2 cellular contexts compared by ENCODE assay signal in genomic region chr3:150567328-150567727, GRCh38.
TF ChIP-seq lines count a peak whose summit lies in the region.

No MANE protein-coding gene starts in this region.

TF ChIP-seq in HCT116, 20 proteins besides CTCF, POLR2A, EP300 and RAD21:
- TF ChIP-seq SP1 (IDR thresholded peaks at IDR 0.05; ENCODE audit: low read depth) (no peak), FOSL1 (IDR thresholded peaks at IDR 0.05; ENCODE audit: low read depth) (no peak), EGR1 (IDR thresholded peaks at IDR 0.05; ENCODE audit: low read depth) (no peak), SRF (IDR thresholded peaks at IDR 0.05; ENCODE audit: low read depth) (no peak), MAX (IDR thresholded peaks at IDR 0.05) (no peak), ATF3 (IDR thresholded peaks at IDR 0.05) (no peak), EZH2phosphoT487 (IDR thresholded peaks at IDR 0.05; ENCODE audit: borderline replicate concordance) (no peak), TCF7L2 (IDR thresholded peaks at IDR 0.05; ENCODE audit: borderline replicate concordance, extremely low read depth, insufficient read depth, insufficient read length) (no peak), EZH2 (IDR thresholded peaks at IDR 0.05) (no peak), ELF1 (IDR thresholded peaks at IDR 0.05; ENCODE audit: borderline replicate concordance, low read depth) (no peak), JUND (IDR thresholded peaks at IDR 0.05) (no peak), ZFX (IDR thresholded peaks at IDR 0.05) (no peak), SIN3A (IDR thresholded peaks at IDR 0.05; ENCODE audit: low read depth) (no peak), YY1 (IDR thresholded peaks at IDR 0.05; ENCODE audit: extremely low read depth, insufficient replicate concordance, low read depth, low read length) (no peak), POLR2AphosphoS5 (IDR thresholded peaks at IDR 0.05; ENCODE audit: low read depth, low read length) (no peak), CEBPB (IDR thresholded peaks at IDR 0.05; ENCODE audit: low read depth) (no peak), ZBTB33 (IDR thresholded peaks at IDR 0.05; ENCODE audit: extremely low read depth, insufficient replicate concordance, low read length) (no peak), CBX3 (IDR thresholded peaks at IDR 0.05; ENCODE audit: low read depth) (no peak)

TF ChIP-seq in WTC11, 78 proteins besides CTCF, POLR2A, EP300 and RAD21:
- TF ChIP-seq USF1 (CRISPR knock-in tag; IDR thresholded peaks at IDR 0.05) = no peak
- no peak for TF ChIP-seq OVOL2 (CRISPR knock-in tag; IDR thresholded peaks at IDR 0.05; ENCODE audit: borderline replicate concordance)
- TF ChIP-seq ZNF281 (CRISPR knock-in tag; IDR thresholded peaks at IDR 0.05) = no peak
- TF ChIP-seq CREM (CRISPR knock-in tag; IDR thresholded peaks at IDR 0.05) = no peak
- TF ChIP-seq SMAD3 (CRISPR knock-in tag; IDR thresholded peaks at IDR 0.05; ENCODE audit: borderline replicate concordance) = no peak
- no peak for TF ChIP-seq USF2 (CRISPR knock-in tag; IDR thresholded peaks at IDR 0.05)
- no peak for TF ChIP-seq ZBTB21 (CRISPR knock-in tag; IDR thresholded peaks at IDR 0.05; ENCODE audit: borderline replicate concordance)
- TF ChIP-seq PRDM15 (CRISPR knock-in tag; IDR thresholded peaks at IDR 0.05) = no peak
- TF ChIP-seq JUN (CRISPR knock-in tag; IDR thresholded peaks at IDR 0.05) = no peak
- TF ChIP-seq TEAD4 (CRISPR knock-in tag; IDR thresholded peaks at IDR 0.05) = no peak
- TF ChIP-seq MLX (CRISPR knock-in tag; IDR thresholded peaks at IDR 0.05) = no peak
